In the genomic region with DNA sequence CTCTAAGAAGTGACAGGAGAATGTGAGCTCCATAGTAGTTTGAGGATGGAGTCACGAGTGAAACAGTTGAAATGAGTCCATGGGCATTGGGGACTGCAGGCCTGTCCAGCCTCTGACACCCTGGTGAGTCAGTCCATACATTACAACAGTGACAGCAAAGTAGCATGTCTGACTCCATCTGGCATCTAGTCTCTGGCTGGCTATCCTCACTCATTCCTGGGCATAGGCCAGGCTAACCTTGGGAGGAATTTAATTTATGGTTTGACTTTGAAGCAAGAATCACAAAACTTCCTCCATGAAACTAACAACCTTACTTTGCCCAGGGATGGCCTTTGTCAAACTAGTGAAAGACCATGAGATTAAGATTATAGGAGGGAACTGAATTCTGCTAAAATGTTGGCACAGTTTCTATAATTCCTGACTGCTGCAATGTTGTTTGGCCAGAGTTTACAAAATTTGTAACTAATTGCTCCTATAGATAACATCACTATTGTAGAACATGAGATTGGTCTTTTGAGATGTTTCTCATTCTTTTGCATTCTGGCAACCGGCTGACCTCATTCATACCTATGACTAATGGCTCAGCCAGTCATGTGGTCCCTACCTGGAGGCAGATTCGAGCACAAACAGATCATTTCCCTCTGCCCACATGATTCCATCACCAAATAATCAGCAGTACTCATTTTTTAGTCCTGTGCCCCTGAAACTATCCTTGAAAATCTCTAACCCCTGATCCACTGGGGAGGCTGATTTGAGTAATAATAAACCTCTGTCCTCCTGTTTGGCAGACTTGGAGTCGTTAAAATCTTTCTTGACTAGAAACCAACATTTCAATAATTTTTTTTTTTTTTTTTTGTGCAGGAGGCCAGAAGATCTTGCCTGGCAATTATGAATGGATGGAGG, we compare ENCODE assay signal across 13 cellular contexts. TPM values are rescaled to one million over a fixed set of nuclear protein-coding genes. Genes with fewer than 3 reads are reported as not detected.
DNase-seq lines count a peak whose midpoint lies in the region; FAIRE-seq and TF ChIP-seq lines count a peak whose summit lies in the region.
"Not testable (repeated sequence)": the region's sequence is repeated elsewhere in the genome, so short reads cannot be mapped to it uniquely, and the experiment has no call there.
"Had no signal": no experiment of that assay in that cellular context is flagged by ENCODE, and none has a peak within 500 bp of the region (broad histone marks: within the 10 kb centered on the region; RNA-seq: fewer than 3 reads in every experiment).

No MANE protein-coding gene starts in this region.

- FAIRE-seq in G401.6 (lab: Jason Lieb, UNC) = peak; percentile 100

- peak overlapping the region; percentile 92 for H3K27ac ChIP-seq in SJSA1
- H3K27ac ChIP-seq in sigmoid colon = peak overlapping the region in 3 of 4 donors; percentile 0 to 64 (median 44)

- DNase-seq in AG08396 (ENCODE audit: low spot score) = peak; percentile 58
- peak; percentile 88 for DNase-seq in HS-5 (ENCODE audit: low read depth)
- peak; percentile 71 to 77 for DNase-seq in SJSA1 (ENCODE audit: low read depth in 1 of 2, low spot score in 2 of 2)
- peak; percentile 72 for DNase-seq in astrocyte of the spinal cord (ENCODE audit: low read depth, low spot score)
- DNase-seq in epithelial cell of proximal tubule (ENCODE audit: low read depth) = peak; percentile 47
- DNase-seq in iris pigment epithelial cell (ENCODE audit: low read depth) = peak; percentile 83
- not testable (repeated sequence) for DNase-seq in sigmoid colon

- H3K27me3 ChIP-seq in SJSA1 (replicated peaks); sigmoid colon: not testable (repeated sequence)

- not testable (repeated sequence) for TF ChIP-seq POLR2A in sigmoid colon (IDR thresholded peaks at IDR 0.05)

- intact Hi-C loops in sigmoid colon (cut with DNase I) = not testable (repeated sequence)

- TF ChIP-seq CTCF in astrocyte of the spinal cord (IDR thresholded peaks at IDR 0.05; ENCODE audit: low read depth, low read length); epithelial cell of proximal tubule (conservative IDR thresholded peaks at IDR 0.05; ENCODE audit: low read depth, low read length); sigmoid colon (IDR thresholded peaks at IDR 0.05): not testable (repeated sequence)

- WGBS in sigmoid colon, 2 donors = 54 to 63% methylated on average over 4 of the region's 4 CpGs

- H3K4me3 ChIP-seq in SJSA1; astrocyte of the spinal cord (ENCODE audit: low read depth, low read length); epithelial cell of proximal tubule (ENCODE audit: low read depth, low read length); sigmoid colon: not testable (repeated sequence)

- not testable (repeated sequence) for H3K36me3 ChIP-seq in SJSA1, sigmoid colon

- peaks cover 14% of the 10 kb centered on the region for H3K4me1 ChIP-seq in SJSA1 (replicated peaks)
- H3K4me1 ChIP-seq in sigmoid colon = peaks cover 0 to 20% (median 9%) of the 10 kb centered on the region in 4 donors

- not testable (repeated sequence) for H3K9me3 ChIP-seq in SJSA1 (replicated peaks); sigmoid colon

- not testable (repeated sequence) for TF ChIP-seq EP300 in sigmoid colon (IDR thresholded peaks at IDR 0.05)

- in situ Hi-C loops in astrocyte of the spinal cord (cut with HindIII; ENCODE audit: low sequenced_read_pairs) = not testable (repeated sequence)

RNA-seq across cellular contexts. Expression of gene PSG5, which starts 4.2 kb away (rescaled TPM):
- total RNA-seq in SJSA1 (2014; rRNA removed; shearing (Covaris generic)) = 0.82 TPM in 1 of 2 replicates, not detected in the other
- total RNA-seq in epithelial cell of proximal tubule (1.0 and 3.9 TPM in 2 replicates), sigmoid colon (not detected)
- polyA plus RNA-seq in sigmoid colon = not detected
- total RNA-seq: activated T-cell treated with anti-CD3 and anti-CD28 coated beads, Interleukin-2, amount 50 U/mL, for 4 hours; colonic mucosa; left lung had no signal
- polyA plus RNA-seq: small intestine had no signal

RNA-seq across cellular contexts. Expression of gene PSG4, which starts 23.3 kb away (rescaled TPM):
- not detected in 2 replicates for total RNA-seq in SJSA1 (2014; rRNA removed; shearing (Covaris generic))
- 3.6 TPM in 1 of 2 replicates, not detected in the other for total RNA-seq in epithelial cell of proximal tubule
- total RNA-seq in sigmoid colon = not detected
- polyA plus RNA-seq in sigmoid colon = not detected
- total RNA-seq: activated T-cell treated with anti-CD3 and anti-CD28 coated beads, Interleukin-2, amount 50 U/mL, for 4 hours; colonic mucosa; glomerular endothelial cell; left lung had no signal
- polyA plus RNA-seq: small intestine had no signal
